8 cellular contexts compared by ENCODE assay signal in genomic region chr3:155352900-155353490, GRCh38. TPM values are rescaled to one million over a fixed set of nuclear protein-coding genes. Genes with fewer than 3 reads are reported as not detected.
DNase-seq lines count a peak whose midpoint lies in the region; ATAC-seq and TF ChIP-seq lines count a peak whose summit lies in the region.

No MANE protein-coding gene starts in this region.

- CTCF ChIA-PET in AG04450 (lab: Charles Lee) = interaction anchor here (0.5 to 4.5 kb wide), 9 partner anchors 10 to 931 kb away, joined by 3 to 79 read pairs (median 5); no protein-coding TSS in a partner anchor

- no peak for DNase-seq in AG04450 (ENCODE audit: low read depth, low spot score)
- peak; percentile 31 for DNase-seq in NCI-H345 (lab: John Stamatoyannopoulos, UW)
- no peak for DNase-seq in breast epithelium (ENCODE audit: low spot score in 2 of 2)
- DNase-seq in lung (ENCODE audit: low spot score) = no peak
- no peak for DNase-seq in activated effector memory CD4-positive, alpha-beta T cell treated with Interleukin-2 at 50 U/mL for 16 hours
- no peak for DNase-seq in posterior cingulate gyrus
- no peak for DNase-seq in stimulated activated CD4-positive, alpha-beta T cell treated with anti-CD3 and anti-CD28 coated beads, Interleukin-12 subunit alpha, Interleukin-12 subunit beta, amount 100 ng/mL, for 4 hours

- H3K36me3 ChIP-seq in breast epithelium (no peaks in the 10 kb centered on the region), lung (ENCODE audit: control insufficient read depth in 2 of 2, insufficient read depth in 2 of 2, low read length in 2 of 2) (no peaks in the 10 kb centered on the region)

- H3K27ac ChIP-seq in AG04450 (ENCODE audit: low read depth, low read length) = no peak overlapping the region
- no peak overlapping the region for H3K27ac ChIP-seq in breast epithelium
- no peak overlapping the region for H3K27ac ChIP-seq in lung (ENCODE audit: low read depth in 1 of 2, low read length in 1 of 2)

- H3K4me1 ChIP-seq in breast epithelium (no peaks in the 10 kb centered on the region), lung (ENCODE audit: control insufficient read depth in 2 of 2, insufficient read depth in 2 of 2, low read length in 2 of 2) (peaks cover 0 to 1% of the 10 kb centered on the region in 2 donors)

- POLR2A ChIA-PET in AG04450 (lab: Yijun Ruan, JAX) = no interaction called here

- no peak for TF ChIP-seq POLR2A in breast epithelium (IDR thresholded peaks at IDR 0.05)

- intact Hi-C loops in breast epithelium (cut with DNase I; ENCODE audit: low total_unique reads) = loop anchor here (10.0 kb wide), 2 partner anchors 352 to 442 kb away; no protein-coding TSS in a partner anchor
- intact Hi-C loops in posterior cingulate gyrus (cut with DNase I) = loop anchor here (1.0 kb wide), 1 partner anchor 349 kb away; no protein-coding TSS in a partner anchor

- H3K9me3 ChIP-seq in AG04450 (ENCODE audit: control insufficient read depth, insufficient read depth, low read length) (no peaks in the 10 kb centered on the region), breast epithelium (no peaks in the 10 kb centered on the region), lung (ENCODE audit: control insufficient read depth in 2 of 2, insufficient read depth in 1 of 2, low read length in 1 of 2) (peaks cover 0 to 2% of the 10 kb centered on the region in 2 donors)

- H3K27me3 ChIP-seq in AG04450 (ENCODE audit: control insufficient read depth, insufficient read depth, low read length) (no peaks in the 10 kb centered on the region), breast epithelium (no peaks in the 10 kb centered on the region), lung (ENCODE audit: control insufficient read depth, insufficient read depth) (no peaks in the 10 kb centered on the region)

- peak; percentile 53 for TF ChIP-seq CTCF in AG04450 (IDR thresholded peaks at IDR 0.05; ENCODE audit: low read depth, low read length)
- peak in 2 of 3 donors; percentile 48 to 58 for TF ChIP-seq CTCF in breast epithelium (IDR thresholded peaks at IDR 0.05)
- TF ChIP-seq CTCF in lung (IDR thresholded peaks at IDR 0.05; ENCODE audit: control extremely low read depth, extremely low read depth) = peak; percentile 9

- peak; percentile 63 for ATAC-seq in GM18861 (IDR thresholded peaks at IDR 0.05; ENCODE audit: unreplicated experiment)
- ATAC-seq in lung (ENCODE audit: insufficient read depth, low FRiP score) = no peak

- no peak overlapping the region for H3K4me3 ChIP-seq in AG04450 (ENCODE audit: low read depth, low read length)
- H3K4me3 ChIP-seq in breast epithelium = no peak overlapping the region
- no peak overlapping the region for H3K4me3 ChIP-seq in lung

- WGBS in lung, 2 donors = 55 to 58% methylated on average over 6 of the region's 6 CpGs

RNA-seq across cellular contexts. Expression of gene STRIT1, which starts 59.5 kb away (rescaled TPM):
- not detected in 2 replicates for polyA plus RNA-seq in AG04450 (2011; rRNA removed)
- not detected in 2 replicates for polyA minus RNA-seq in AG04450 (2011; rRNA and poly(A)+ RNA removed)
- under 1 TPM in 1 of 3 donors, not detected in 2; 0.32 TPM for total RNA-seq in breast epithelium
- total RNA-seq in lung = not detected
- not detected for polyA plus RNA-seq in lung
